In the genomic region with DNA sequence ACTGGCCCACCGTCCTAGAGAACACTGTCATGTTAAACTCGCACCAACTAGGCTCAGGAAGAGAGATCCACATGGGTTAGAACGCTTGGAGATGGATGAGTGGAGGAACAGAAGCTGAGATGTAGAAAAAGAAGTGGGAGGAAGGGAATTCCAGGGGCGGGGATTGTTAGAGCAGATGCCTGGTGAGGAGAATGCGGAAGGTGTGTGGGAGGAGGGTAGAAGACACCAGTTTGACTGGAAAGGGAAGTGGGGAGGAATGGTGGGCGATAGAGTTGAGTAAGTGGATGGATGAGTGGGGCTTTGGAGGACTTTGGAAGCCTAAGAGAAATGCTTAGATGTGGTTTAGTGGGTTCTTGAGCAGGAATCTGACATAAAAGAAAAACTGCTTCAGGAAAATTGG, we compare ENCODE assay signal across 1 cellular context.
TF ChIP-seq lines count a peak whose summit lies in the region.

No MANE protein-coding gene starts in this region.

TF ChIP-seq in WTC11, 78 proteins besides CTCF, POLR2A, EP300 and RAD21 (continued from another document):
- TF ChIP-seq, protein P1, sequence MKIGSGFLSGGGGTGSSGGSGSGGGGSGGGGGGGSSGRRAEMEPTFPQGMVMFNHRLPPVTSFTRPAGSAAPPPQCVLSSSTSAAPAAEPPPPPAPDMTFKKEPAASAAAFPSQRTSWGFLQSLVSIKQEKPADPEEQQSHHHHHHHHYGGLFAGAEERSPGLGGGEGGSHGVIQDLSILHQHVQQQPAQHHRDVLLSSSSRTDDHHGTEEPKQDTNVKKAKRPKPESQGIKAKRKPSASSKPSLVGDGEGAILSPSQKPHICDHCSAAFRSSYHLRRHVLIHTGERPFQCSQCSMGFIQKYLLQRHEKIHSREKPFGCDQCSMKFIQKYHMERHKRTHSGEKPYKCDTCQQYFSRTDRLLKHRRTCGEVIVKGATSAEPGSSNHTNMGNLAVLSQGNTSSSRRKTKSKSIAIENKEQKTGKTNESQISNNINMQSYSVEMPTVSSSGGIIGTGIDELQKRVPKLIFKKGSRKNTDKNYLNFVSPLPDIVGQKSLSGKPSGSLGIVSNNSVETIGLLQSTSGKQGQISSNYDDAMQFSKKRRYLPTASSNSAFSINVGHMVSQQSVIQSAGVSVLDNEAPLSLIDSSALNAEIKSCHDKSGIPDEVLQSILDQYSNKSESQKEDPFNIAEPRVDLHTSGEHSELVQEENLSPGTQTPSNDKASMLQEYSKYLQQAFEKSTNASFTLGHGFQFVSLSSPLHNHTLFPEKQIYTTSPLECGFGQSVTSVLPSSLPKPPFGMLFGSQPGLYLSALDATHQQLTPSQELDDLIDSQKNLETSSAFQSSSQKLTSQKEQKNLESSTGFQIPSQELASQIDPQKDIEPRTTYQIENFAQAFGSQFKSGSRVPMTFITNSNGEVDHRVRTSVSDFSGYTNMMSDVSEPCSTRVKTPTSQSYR (CRISPR knock-in tag; IDR thresholded peaks at IDR 0.05), result no peak
- TF ChIP-seq CREM (CRISPR knock-in tag; IDR thresholded peaks at IDR 0.05) (no peak), SMAD3 (CRISPR knock-in tag; IDR thresholded peaks at IDR 0.05; ENCODE audit: borderline replicate concordance) (no peak), ELF4 (CRISPR knock-in tag; IDR thresholded peaks at IDR 0.05; ENCODE audit: low read depth) (no peak)
- TF ChIP-seq, protein P2, sequence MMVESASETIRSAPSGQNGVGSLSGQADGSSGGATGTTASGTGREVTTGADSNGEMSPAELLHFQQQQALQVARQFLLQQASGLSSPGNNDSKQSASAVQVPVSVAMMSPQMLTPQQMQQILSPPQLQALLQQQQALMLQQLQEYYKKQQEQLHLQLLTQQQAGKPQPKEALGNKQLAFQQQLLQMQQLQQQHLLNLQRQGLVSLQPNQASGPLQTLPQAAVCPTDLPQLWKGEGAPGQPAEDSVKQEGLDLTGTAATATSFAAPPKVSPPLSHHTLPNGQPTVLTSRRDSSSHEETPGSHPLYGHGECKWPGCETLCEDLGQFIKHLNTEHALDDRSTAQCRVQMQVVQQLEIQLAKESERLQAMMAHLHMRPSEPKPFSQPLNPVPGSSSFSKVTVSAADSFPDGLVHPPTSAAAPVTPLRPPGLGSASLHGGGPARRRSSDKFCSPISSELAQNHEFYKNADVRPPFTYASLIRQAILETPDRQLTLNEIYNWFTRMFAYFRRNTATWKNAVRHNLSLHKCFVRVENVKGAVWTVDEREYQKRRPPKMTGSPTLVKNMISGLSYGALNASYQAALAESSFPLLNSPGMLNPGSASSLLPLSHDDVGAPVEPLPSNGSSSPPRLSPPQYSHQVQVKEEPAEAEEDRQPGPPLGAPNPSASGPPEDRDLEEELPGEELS (CRISPR knock-in tag; IDR thresholded peaks at IDR 0.05), result no peak
- TF ChIP-seq, protein P3, sequence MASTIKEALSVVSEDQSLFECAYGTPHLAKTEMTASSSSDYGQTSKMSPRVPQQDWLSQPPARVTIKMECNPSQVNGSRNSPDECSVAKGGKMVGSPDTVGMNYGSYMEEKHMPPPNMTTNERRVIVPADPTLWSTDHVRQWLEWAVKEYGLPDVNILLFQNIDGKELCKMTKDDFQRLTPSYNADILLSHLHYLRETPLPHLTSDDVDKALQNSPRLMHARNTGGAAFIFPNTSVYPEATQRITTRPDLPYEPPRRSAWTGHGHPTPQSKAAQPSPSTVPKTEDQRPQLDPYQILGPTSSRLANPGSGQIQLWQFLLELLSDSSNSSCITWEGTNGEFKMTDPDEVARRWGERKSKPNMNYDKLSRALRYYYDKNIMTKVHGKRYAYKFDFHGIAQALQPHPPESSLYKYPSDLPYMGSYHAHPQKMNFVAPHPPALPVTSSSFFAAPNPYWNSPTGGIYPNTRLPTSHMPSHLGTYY (CRISPR knock-in tag; IDR thresholded peaks at IDR 0.05), result no peak
